Comparison of ENCODE assay signal across 35 cellular contexts in the genomic region with DNA sequence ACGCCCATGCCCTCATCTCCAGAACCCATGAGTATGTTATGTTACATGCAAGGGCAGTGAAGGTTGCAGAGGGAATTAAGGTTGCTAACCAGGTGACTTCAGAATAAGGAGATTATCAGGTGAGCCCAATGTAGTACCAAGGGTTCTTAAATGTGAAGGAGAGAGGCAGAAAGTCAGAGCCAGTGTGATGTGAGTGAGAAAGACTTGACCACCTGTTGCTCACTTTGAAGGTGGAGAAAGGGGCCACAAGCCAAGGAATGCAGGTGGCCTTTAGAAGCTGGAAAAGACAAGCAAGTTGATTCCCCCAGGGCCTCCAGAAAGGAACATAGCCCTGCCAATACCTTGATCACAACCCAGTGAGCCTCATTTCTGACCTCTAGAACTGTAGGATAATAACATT.
"Had no signal": no experiment of that assay in that cellular context is flagged by ENCODE, and none has a peak within 500 bp of the region (broad histone marks: within the 10 kb centered on the region; RNA-seq: fewer than 3 reads in every experiment).

No MANE protein-coding gene starts in this region.

- H3K4me1 Mint-ChIP-seq: activated B cell treated with CpG ODN at 0.5 μM for 24 hours; activated CD4-positive, alpha-beta T cell treated with anti-CD3 and anti-CD28 coated beads, Interleukin-2, amount 10 ng/mL, durations not matched to agents 24 days and 14 days; activated T-helper 17 cell treated with anti-CD3 and anti-CD28 coated beads, Interleukin-2, amount 50 U/mL, for 72 hours had no signal

- H3K27ac Mint-ChIP-seq: activated B cell treated with CpG ODN at 0.5 μM for 24 hours; activated CD4-positive, alpha-beta memory T cell treated with anti-CD3 and anti-CD28 coated beads for 36 hours; activated CD4-positive, alpha-beta T cell treated with anti-CD3 and anti-CD28 coated beads, Interleukin-2, amount 10 ng/mL, durations not matched to agents 24 days and 14 days; activated CD8-positive, alpha-beta T cell treated with anti-CD3 and anti-CD28 coated beads for 36 hours; activated naive CD4-positive, alpha-beta T cell treated with anti-CD3 and anti-CD28 coated beads for 36 hours; activated naive CD4-positive, alpha-beta T cell treated with anti-CD3 and anti-CD28 coated beads, Interleukin-2, amount 50 U/mL, for 72 hours; activated naive CD8-positive, alpha-beta T cell treated with anti-CD3 and anti-CD28 coated beads for 36 hours; activated T-cell treated with anti-CD3 and anti-CD28 coated beads, Interleukin-2, amount 50 U/mL, for 72 hours; activated T-helper 1 cell treated with anti-CD3 and anti-CD28 coated beads, Interleukin-12 subunit alpha, Interleukin-12 subunit beta, Interleukin-2, Interleukin-4 antibody, amounts not matched to agents 30 ng/mL and 10 ng/mL and 1 ng/mL, durations not matched to agents 14 hours and 24 hours and 36 hours; activated T-helper 17 cell treated with anti-CD3 and anti-CD28 coated beads, Interleukin-2, amount 50 U/mL, for 72 hours; T-helper 1 cell treated with Interleukin-12 subunit alpha and Interleukin-12 subunit beta and Interleukin-4 antibody, amounts not matched to agents 30 μg/mL and 1 μg/mL, for 36 hours; T-helper 2 cell treated with Interferon-gamma antibody and Interleukin-4, amounts not matched to agents 5 μg/mL and 100 μg/mL, for 36 hours had no signal

- H3K36me3 Mint-ChIP-seq: activated CD4-positive, alpha-beta memory T cell treated with anti-CD3 and anti-CD28 coated beads for 36 hours; activated naive CD8-positive, alpha-beta T cell treated with anti-CD3 and anti-CD28 coated beads for 36 hours had no signal

- H3K36me3 ChIP-seq: adrenal gland, brain microvascular endothelial cell, breast epithelium had no signal

- H3K4me3 ChIP-seq: adrenal gland, body of pancreas, breast epithelium had no signal

- H3K9me3 Mint-ChIP-seq: activated B cell treated with CpG ODN at 0.5 μM for 24 hours; activated CD4-positive, alpha-beta memory T cell treated with anti-CD3 and anti-CD28 coated beads for 36 hours; activated CD4-positive, alpha-beta T cell treated with anti-CD3 and anti-CD28 coated beads, Interleukin-2, amount 10 ng/mL, durations not matched to agents 24 days and 14 days; activated CD8-positive, alpha-beta T cell treated with anti-CD3 and anti-CD28 coated beads for 36 hours; activated naive CD4-positive, alpha-beta T cell treated with anti-CD3 and anti-CD28 coated beads for 36 hours; activated naive CD4-positive, alpha-beta T cell treated with anti-CD3 and anti-CD28 coated beads, Interleukin-2, amount 50 U/mL, for 72 hours; activated naive CD8-positive, alpha-beta T cell treated with anti-CD3 and anti-CD28 coated beads for 36 hours; activated T-cell treated with anti-CD3 and anti-CD28 coated beads, Interleukin-2, amount 50 U/mL, for 4 hours; activated T-cell treated with anti-CD3 and anti-CD28 coated beads, Interleukin-2, amount 50 U/mL, for 72 hours; activated T-helper 1 cell treated with anti-CD3 and anti-CD28 coated beads, Interleukin-12 subunit alpha, Interleukin-12 subunit beta, Interleukin-2, Interleukin-4 antibody, amounts not matched to agents 30 ng/mL and 10 ng/mL and 1 ng/mL, durations not matched to agents 14 hours and 24 hours and 36 hours; activated T-helper 17 cell treated with anti-CD3 and anti-CD28 coated beads, Interleukin-2, amount 50 U/mL, for 72 hours; T-helper 1 cell treated with Interleukin-12 subunit alpha and Interleukin-12 subunit beta and Interleukin-4 antibody, amounts not matched to agents 30 μg/mL and 1 μg/mL, for 36 hours; T-helper 2 cell treated with Interferon-gamma antibody and Interleukin-4, amounts not matched to agents 5 μg/mL and 100 μg/mL, for 36 hours had no signal

- H3K9me3 ChIP-seq: adrenal gland, body of pancreas, breast epithelium had no signal

- DNase-seq: activated B cell treated with CpG ODN at 0.5 μM for 24 hours; activated CD4-positive, alpha-beta memory T cell treated with anti-CD3 and anti-CD28 coated beads for 36 hours; activated CD4-positive, alpha-beta T cell treated with anti-CD3 and anti-CD28 coated beads for 4 hours; activated CD4-positive, alpha-beta T cell treated with anti-CD3 and anti-CD28 coated beads, Interleukin-2, amount 10 ng/mL, durations not matched to agents 24 days and 14 days; activated CD4-positive, alpha-beta T cell treated with anti-CD3 and anti-CD28 coated beads, Interleukin-2, amount 50 U/mL, for 1 hour; activated CD4-positive, alpha-beta T cell treated with anti-CD3 and anti-CD28 coated beads, Interleukin-2, amount 50 U/mL, for 4 hours; activated CD4-positive, CD25-positive, alpha-beta regulatory T cell treated with anti-CD3 and anti-CD28 coated beads, Interleukin-2, amount 50 U/mL, for 72 hours; activated CD8-positive, alpha-beta memory T cell treated with anti-CD3 and anti-CD28 coated beads, Interleukin-2, amount 50 U/mL, for 4 hours; activated CD8-positive, alpha-beta T cell treated with anti-CD3 and anti-CD28 coated beads for 36 hours; activated effector memory CD4-positive, alpha-beta T cell treated with anti-CD3 and anti-CD28 coated beads, Interleukin-2, amount 50 U/mL, for 16 hours; activated gamma-delta T cell treated with Interleukin-2 at 50 U/mL for 16 hours; activated naive CD4-positive, alpha-beta T cell; activated naive CD4-positive, alpha-beta T cell treated with anti-CD3 and anti-CD28 coated beads for 36 hours; activated naive CD4-positive, alpha-beta T cell treated with anti-CD3 and anti-CD28 coated beads, Interleukin-2, amount 50 U/mL, for 16 hours; activated naive CD8-positive, alpha-beta T cell treated with anti-CD3 and anti-CD28 coated beads for 36 hours; activated T-cell treated with anti-CD3 and anti-CD28 coated beads for 4 hours; activated T-cell treated with anti-CD3 and anti-CD28 coated beads, Interleukin-2, amount 50 U/mL, for 1 hour; activated T-cell treated with anti-CD3 and anti-CD28 coated beads, Interleukin-2, amount 50 U/mL, for 4 hours; activated T-cell treated with anti-CD3 and anti-CD28 coated beads, Interleukin-2, amount 50 U/mL, for 72 hours; adrenal gland; amniotic stem cell; aorta; body of pancreas; brain microvascular endothelial cell; central memory CD4-positive, alpha-beta T cell; T-helper 1 cell; T-helper 2 cell; T-helper 9 cell had no signal

- H3K27ac ChIP-seq: adrenal gland, body of pancreas, brain microvascular endothelial cell, breast epithelium, VCaP had no signal

- H3K4me1 ChIP-seq: adrenal gland, body of pancreas, breast epithelium had no signal

- H3K4me3 Mint-ChIP-seq: activated B cell treated with CpG ODN at 0.5 μM for 24 hours; activated CD4-positive, alpha-beta memory T cell treated with anti-CD3 and anti-CD28 coated beads for 36 hours; activated CD4-positive, alpha-beta T cell treated with anti-CD3 and anti-CD28 coated beads, Interleukin-2, amount 10 ng/mL, durations not matched to agents 24 days and 14 days; activated CD8-positive, alpha-beta T cell treated with anti-CD3 and anti-CD28 coated beads for 36 hours; activated naive CD4-positive, alpha-beta T cell treated with anti-CD3 and anti-CD28 coated beads for 36 hours; activated naive CD8-positive, alpha-beta T cell treated with anti-CD3 and anti-CD28 coated beads for 36 hours; activated T-cell treated with anti-CD3 and anti-CD28 coated beads, Interleukin-2, amount 50 U/mL, for 4 hours; activated T-cell treated with anti-CD3 and anti-CD28 coated beads, Interleukin-2, amount 50 U/mL, for 72 hours; activated T-helper 1 cell treated with anti-CD3 and anti-CD28 coated beads, Interleukin-12 subunit alpha, Interleukin-12 subunit beta, Interleukin-2, Interleukin-4 antibody, amounts not matched to agents 30 ng/mL and 10 ng/mL and 1 ng/mL, durations not matched to agents 14 hours and 24 hours and 36 hours; activated T-helper 17 cell treated with anti-CD3 and anti-CD28 coated beads, Interleukin-2, amount 50 U/mL, for 72 hours; T-helper 1 cell treated with Interleukin-12 subunit alpha and Interleukin-12 subunit beta and Interleukin-4 antibody, amounts not matched to agents 30 μg/mL and 1 μg/mL, for 36 hours; T-helper 2 cell treated with Interferon-gamma antibody and Interleukin-4, amounts not matched to agents 5 μg/mL and 100 μg/mL, for 36 hours had no signal
